ENCODE assay signal across 8 cellular contexts in genomic region chr3:97821810-97822775, GRCh38. TPM values are rescaled to one million over a fixed set of nuclear protein-coding genes. Genes with fewer than 3 reads are reported as not detected.
DNase-seq lines count a peak whose midpoint lies in the region; ATAC-seq lines count a peak whose summit lies in the region.

Gene CRYBG3, plus strand, starts transcription at chr3:97822011. Its CDS starts 196 bp downstream, at chr3:97822207.

- ATAC-seq in GM21381 (IDR thresholded peaks at IDR 0.05; ENCODE audit: unreplicated experiment), result peak; percentile 99

- peak within 1 kb of the TSS; percentile 71 to 80 for H3K4me3 ChIP-seq in esophagus (ENCODE audit: low read depth in 1 of 2, low read length in 2 of 2)
- H3K4me3 ChIP-seq in muscle layer of colon (ENCODE audit: low read depth in 1 of 2, low read length in 2 of 2), result peak within 1 kb of the TSS; percentile 49 to 96

- H3K9ac ChIP-seq in muscle layer of colon (ENCODE audit: low read length), result peak within 1 kb of the TSS; percentile 68

- H3K36me3 Mint-ChIP-seq in activated T-cell treated with anti-CD3 and anti-CD28 coated beads, Interleukin-2, amount 50 U/mL, for 24 hours (ENCODE audit: low read depth), result peaks cover 4% of the 10 kb centered on the region

- peak within 1 kb of the TSS; percentile 93 to 94 for H3K27ac ChIP-seq in esophagus (ENCODE audit: low read depth in 2 of 2, low read length in 1 of 2)
- H3K27ac ChIP-seq in muscle layer of colon (ENCODE audit: low read depth, low read length), result peak within 1 kb of the TSS; percentile 94

- H3K9me3 ChIP-seq in esophagus (ENCODE audit: control insufficient read depth in 2 of 2, insufficient read depth in 1 of 2, low read depth in 1 of 2, low read length in 1 of 2) (no peaks in the 10 kb centered on the region), muscle layer of colon (ENCODE audit: low read length) (no peaks in the 10 kb centered on the region)

- peaks cover 30% of the 10 kb centered on the region for H3K27me3 Mint-ChIP-seq in activated T-cell treated with anti-CD3 and anti-CD28 coated beads, Interleukin-2, amount 50 U/mL, for 24 hours

- H3K4me3 Mint-ChIP-seq in activated T-cell treated with anti-CD3 and anti-CD28 coated beads, Interleukin-2, amount 50 U/mL, for 24 hours, result peak within 1 kb of the TSS; percentile 91

- WGBS in esophagus, 2 donors, result 1% methylated on average over 70 to 102 of the region's 102 CpGs

- H3K27me3 ChIP-seq in esophagus (ENCODE audit: control insufficient read depth in 1 of 2, insufficient read depth in 2 of 2, low read length in 2 of 2) (no peaks in the 10 kb centered on the region), muscle layer of colon (ENCODE audit: control insufficient read depth in 1 of 2, insufficient read depth in 2 of 2, low read length in 2 of 2) (no peaks in the 10 kb centered on the region)

- H3K36me3 ChIP-seq in esophagus (ENCODE audit: control insufficient read depth in 2 of 2, insufficient read depth in 2 of 2, low read length in 1 of 2) (no peaks in the 10 kb centered on the region), muscle layer of colon (ENCODE audit: insufficient read depth, low read length) (no peaks in the 10 kb centered on the region)

- DNase-seq in DMS 273 (lab: John Stamatoyannopoulos, UW; ENCODE audit: unreplicated experiment) (peak; percentile 98), HT1080 (ENCODE audit: low read depth) (peak; percentile 80), OCI-M1 (lab: John Stamatoyannopoulos, UW) (peak; percentile 88)
- DNase-seq in activated T-cell treated with anti-CD3 and anti-CD28 coated beads, Interleukin-2, amount 50 U/mL, for 24 hours, result peak; percentile 89
- peak; percentile 53 to 58 for DNase-seq in stimulated activated CD8-positive, alpha-beta memory T cell treated with anti-CD3 and anti-CD28 coated beads, Interleukin-7, amount 100 ng/mL, for 1 hour (ENCODE audit: low read depth in 2 of 2)

- H3K4me1 Mint-ChIP-seq in activated T-cell treated with anti-CD3 and anti-CD28 coated beads, Interleukin-2, amount 50 U/mL, for 24 hours (ENCODE audit: low read depth), result peaks cover 27% of the 10 kb centered on the region

- H3K4me1 ChIP-seq in esophagus (ENCODE audit: control insufficient read depth in 2 of 2, insufficient read depth in 2 of 2, low read length in 1 of 2) (no peaks in the 10 kb centered on the region), muscle layer of colon (ENCODE audit: insufficient read depth, low read length) (peaks cover 38% of the 10 kb centered on the region)

- peak within 1 kb of the TSS; percentile 90 for H3K27ac Mint-ChIP-seq in activated T-cell treated with anti-CD3 and anti-CD28 coated beads, Interleukin-2, amount 50 U/mL, for 24 hours

- no peaks in the 10 kb centered on the region for H3K9me3 Mint-ChIP-seq in activated T-cell treated with anti-CD3 and anti-CD28 coated beads, Interleukin-2, amount 50 U/mL, for 24 hours

RNA-seq across cellular contexts. Expression of gene CRYBG3, which starts in this region (rescaled TPM):
- 10.9 and 12.4 TPM in 2 replicates for total RNA-seq in HT1080 (2014; rRNA removed; shearing (Covaris generic))
- 4.7 and 5.0 TPM in 2 replicates for polyA plus RNA-seq in HT1080 (2015; cell fraction: cytosol; rRNA removed)
- polyA plus RNA-seq in HT1080 (2015; cell fraction: nucleus; rRNA removed), result 15.3 and 16.2 TPM in 2 replicates
- polyA plus RNA-seq in esophagus, result 10 to 100 TPM in 1 of 2 donors, 1 to 10 TPM in 1; 5.0 to 10.0 TPM

Comparison
In these comparisons a context has a peak if more than half of its experiments do, and no peak if none do; other contexts are left out.
1. Peak in every context shown above with its lines: DNase-seq, ATAC-seq, H3K4me3 ChIP-seq and H3K27ac ChIP-seq.